Comparison of ENCODE assay signal across 1 cellular context in genomic region chr17:44911133-44912001, GRCh38.
TF ChIP-seq lines count a peak whose summit lies in the region.

No MANE protein-coding gene starts in this region.

TF ChIP-seq in HepG2, 621 proteins besides CTCF, POLR2A, EP300 and RAD21 (continued from another document and continues in another):
- TF ChIP-seq GPBP1L1 (CRISPR knock-in tag; IDR thresholded peaks at IDR 0.05) (no peak), ARNT (IDR thresholded peaks at IDR 0.05) (no peak), KDM5A (IDR thresholded peaks at IDR 0.05; ENCODE audit: borderline replicate concordance, low read length) (no peak), ZNF20 (CRISPR knock-in tag; IDR thresholded peaks at IDR 0.05) (no peak), GTF2F1 (IDR thresholded peaks at IDR 0.05; ENCODE audit: low read length) (no peak), ZNF816 (CRISPR knock-in tag; IDR thresholded peaks at IDR 0.05; ENCODE audit: borderline replicate concordance) (no peak), ZNF607 (CRISPR knock-in tag; IDR thresholded peaks at IDR 0.05; ENCODE audit: borderline replicate concordance) (no peak), MYPOP (CRISPR knock-in tag; IDR thresholded peaks at IDR 0.05) (no peak; the same call in 1 of the 2 replicates), PRDM15 (CRISPR knock-in tag; IDR thresholded peaks at IDR 0.05) (no peak), KAT7 (CRISPR knock-in tag; IDR thresholded peaks at IDR 0.05; ENCODE audit: borderline replicate concordance) (peak; percentile 61; the same call in 1 of the 2 replicates), AKAP8 (CRISPR knock-in tag; IDR thresholded peaks at IDR 0.05) (no peak), MLXIP (CRISPR knock-in tag; IDR thresholded peaks at IDR 0.05; ENCODE audit: borderline replicate concordance) (no peak), TFAP4 (IDR thresholded peaks at IDR 0.05; ENCODE audit: borderline replicate concordance, low read depth) (no peak), ZNF772 (CRISPR knock-in tag; IDR thresholded peaks at IDR 0.05) (peak; percentile 61; the same call in 1 of the 2 replicates), PRMT3 (CRISPR knock-in tag; IDR thresholded peaks at IDR 0.05; ENCODE audit: borderline replicate concordance, low read depth) (no peak), ATAD3A (CRISPR knock-in tag; IDR thresholded peaks at IDR 0.05) (no peak), ZNF33A (CRISPR knock-in tag; IDR thresholded peaks at IDR 0.05; ENCODE audit: borderline replicate concordance) (no peak), MAFG (CRISPR knock-in tag; IDR thresholded peaks at IDR 0.05) (no peak), FOXK1 (CRISPR knock-in tag; IDR thresholded peaks at IDR 0.05; ENCODE audit: borderline replicate concordance, low read depth) (no peak), PRDM4 (CRISPR knock-in tag; IDR thresholded peaks at IDR 0.05; ENCODE audit: borderline replicate concordance) (no peak), ZNF878 (CRISPR knock-in tag; IDR thresholded peaks at IDR 0.05) (no peak), YY1 (IDR thresholded peaks at IDR 0.05; ENCODE audit: insufficient read depth, insufficient replicate concordance, low read depth, low read length) (no peak), ZBTB42 (CRISPR knock-in tag; IDR thresholded peaks at IDR 0.05) (0 out of 2 replicates have a peak, but pooled peaks have one; percentile 25), ZSCAN30 (CRISPR knock-in tag; IDR thresholded peaks at IDR 0.05) (no peak), ZNF468 (CRISPR knock-in tag; IDR thresholded peaks at IDR 0.05) (no peak; the same call in 1 of the 2 replicates), ZNF292 (CRISPR knock-in tag; IDR thresholded peaks at IDR 0.05; ENCODE audit: borderline replicate concordance, low read depth) (no peak), ZNF318 (CRISPR knock-in tag; IDR thresholded peaks at IDR 0.05) (no peak), WIZ (CRISPR knock-in tag; IDR thresholded peaks at IDR 0.05) (no peak), SIN3B (IDR thresholded peaks at IDR 0.05; ENCODE audit: low read length) (no peak), KLF16 (CRISPR knock-in tag; IDR thresholded peaks at IDR 0.05) (no peak), ZGPAT (CRISPR knock-in tag; IDR thresholded peaks at IDR 0.05) (peak; percentile 58; the same call in 1 of the 2 replicates), SETDB1 (CRISPR knock-in tag; IDR thresholded peaks at IDR 0.05; ENCODE audit: borderline replicate concordance) (no peak), ZNF550 (CRISPR knock-in tag; IDR thresholded peaks at IDR 0.05; ENCODE audit: borderline replicate concordance) (no peak), SRSF4 (IDR thresholded peaks at IDR 0.05; ENCODE audit: low read depth, low read length, poor library complexity, severe bottlenecking) (no peak), ZNF207 (IDR thresholded peaks at IDR 0.05; ENCODE audit: borderline replicate concordance) (no peak), SNAPC2 (CRISPR knock-in tag; IDR thresholded peaks at IDR 0.05) (no peak), GATAD1 (CRISPR knock-in tag; IDR thresholded peaks at IDR 0.05) (no peak; the same call in 1 of the 2 replicates), DRAP1 (CRISPR knock-in tag; IDR thresholded peaks at IDR 0.05) (no peak)
